8 cellular contexts compared by ENCODE assay signal in the genomic region with DNA sequence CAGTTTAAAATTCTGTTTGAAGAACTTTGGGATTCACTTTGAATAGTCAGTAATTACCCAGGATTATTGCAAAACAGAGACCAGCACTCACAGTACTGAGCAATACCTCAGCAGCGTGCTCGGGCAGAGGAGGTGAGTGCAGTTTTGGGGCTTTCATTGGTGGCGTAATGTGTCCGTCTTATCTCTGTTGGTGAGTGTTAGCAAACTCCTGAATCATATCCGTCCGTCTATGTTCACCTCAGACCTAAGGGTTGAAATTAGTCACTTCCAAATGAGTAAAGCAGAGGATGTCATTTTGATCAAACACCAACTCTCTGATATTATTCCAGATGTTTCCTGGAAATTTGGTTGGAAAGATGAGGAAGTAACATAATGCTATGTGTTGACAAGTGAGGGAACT.
DNase-seq lines count a peak whose midpoint lies in the region; ATAC-seq and TF ChIP-seq lines count a peak whose summit lies in the region.

No MANE protein-coding gene starts in this region.

- no peaks in the 10 kb centered on the region for H3K27me3 ChIP-seq in heart right ventricle
- H3K27me3 ChIP-seq in hepatocyte: no peaks in the 10 kb centered on the region
- no peaks in the 10 kb centered on the region for H3K27me3 ChIP-seq in upper lobe of right lung
- H3K27me3 ChIP-seq in colonic mucosa: no peaks in the 10 kb centered on the region
- no peaks in the 10 kb centered on the region for H3K27me3 ChIP-seq in right atrium auricular region

- ATAC-seq in heart right ventricle (peak in 5 of 8 donors; percentile 26 to 80 (median 45)), left ventricle myocardium superior (no peak), upper lobe of right lung (peak; percentile 85)

- H3K9ac ChIP-seq in colonic mucosa (ENCODE audit: low read depth in 2 of 2, low read length in 2 of 2): no peak overlapping the region

- no peaks in the 10 kb centered on the region for H3K27me3 Mint-ChIP-seq in activated T-cell treated with anti-CD3 and anti-CD28 coated beads, Interleukin-2, amount 50 U/mL, for 24 hours

- H3K4me3 ChIP-seq in heart right ventricle (no peak overlapping the region), hepatocyte (no peak overlapping the region), upper lobe of right lung (no peak overlapping the region), colonic mucosa (no peak overlapping the region), right atrium auricular region (no peak overlapping the region)

- H3K9me3 Mint-ChIP-seq in activated T-cell treated with anti-CD3 and anti-CD28 coated beads, Interleukin-2, amount 50 U/mL, for 24 hours: peaks cover 14% of the 10 kb centered on the region

- H3K4me1 ChIP-seq in heart right ventricle (peaks cover 7 to 58% (median 40%) of the 10 kb centered on the region in 9 donors), hepatocyte (ENCODE audit: insufficient read depth) (peaks cover 21% of the 10 kb centered on the region), upper lobe of right lung (peaks cover 38% of the 10 kb centered on the region), colonic mucosa (no peaks in the 10 kb centered on the region), right atrium auricular region (peaks cover 0 to 32% of the 10 kb centered on the region in 2 donors)

- H3K27ac Mint-ChIP-seq in activated T-cell treated with anti-CD3 and anti-CD28 coated beads, Interleukin-2, amount 50 U/mL, for 24 hours: peak overlapping the region; percentile 98

- no peak overlapping the region for H3K4me2 ChIP-seq in hepatocyte

- H3K27ac ChIP-seq in heart right ventricle (peak overlapping the region in 3 of 10 donors; percentile 2 to 89 (median 56)), hepatocyte (peak overlapping the region; percentile 91), upper lobe of right lung (peak overlapping the region; percentile 9), colonic mucosa (no peak overlapping the region), right atrium auricular region (no peak overlapping the region)

- peaks cover 69% of the 10 kb centered on the region for H3K36me3 Mint-ChIP-seq in activated T-cell treated with anti-CD3 and anti-CD28 coated beads, Interleukin-2, amount 50 U/mL, for 24 hours (ENCODE audit: low read depth)

- TF ChIP-seq CTCF in heart right ventricle (IDR thresholded peaks at IDR 0.05) (no peak), hepatocyte (IDR thresholded peaks at IDR 0.05; ENCODE audit: poor library complexity) (no peak), upper lobe of right lung (IDR thresholded peaks at IDR 0.05) (no peak), colonic mucosa (IDR thresholded peaks at IDR 0.05) (no peak), right atrium auricular region (IDR thresholded peaks at IDR 0.05) (no peak)

- H3K9me3 ChIP-seq in heart right ventricle (no peaks in the 10 kb centered on the region), hepatocyte (ENCODE audit: low read depth) (no peaks in the 10 kb centered on the region), upper lobe of right lung (no peaks in the 10 kb centered on the region), colonic mucosa (no peaks in the 10 kb centered on the region), right atrium auricular region (no peaks in the 10 kb centered on the region)

- WGBS in heart right ventricle, 2 donors: 59 to 72% methylated on average over 6 of the region's 6 CpGs
- WGBS in hepatocyte (ENCODE audit: low lambda C conversion rate, missing lambda C conversion rate): 52% methylated on average over 6 of the region's 6 CpGs

- peak in 1 of 2 donors; percentile 36 for DNase-seq in heart right ventricle
- no peak for DNase-seq in left ventricle myocardium superior
- DNase-seq in activated T-cell treated with anti-CD3 and anti-CD28 coated beads, Interleukin-2, amount 50 U/mL, for 24 hours: peak; percentile 56
- DNase-seq in hepatocyte (ENCODE audit: low spot score): peak; percentile 60
- DNase-seq in upper lobe of right lung: no peak
- no peak for DNase-seq in colonic mucosa
- no peak for DNase-seq in NCI-H2196 (lab: John Stamatoyannopoulos, UW; ENCODE audit: unreplicated experiment)
- no peak for DNase-seq in right atrium auricular region (ENCODE audit: low spot score)

- intact Hi-C loops in heart right ventricle (cut with DNase I): loop anchor here in 3 of 10 donors (5.0 to 10.0 kb wide), 2 partner anchors 55 to 123 kb away; partner anchors contain the start of gene DUSP16 (in 2 of the 3)
- intact Hi-C loops in left ventricle myocardium superior (cut with micrococcal nuclease): no loop called here
- intact Hi-C loops in upper lobe of right lung (cut with DNase I): no loop called here
- intact Hi-C loops in colonic mucosa (cut with DNase I): no loop called here

- H3K9me2 ChIP-seq in hepatocyte (replicated peaks; ENCODE audit: insufficient read depth): no peaks in the 10 kb centered on the region

- no peak overlapping the region for H3K4me3 Mint-ChIP-seq in activated T-cell treated with anti-CD3 and anti-CD28 coated beads, Interleukin-2, amount 50 U/mL, for 24 hours

- H3K4me1 Mint-ChIP-seq in activated T-cell treated with anti-CD3 and anti-CD28 coated beads, Interleukin-2, amount 50 U/mL, for 24 hours (ENCODE audit: low read depth): peaks cover 77% of the 10 kb centered on the region

- no peaks in the 10 kb centered on the region for H3K79me2 ChIP-seq in hepatocyte

- H3K36me3 ChIP-seq in heart right ventricle: peaks cover 0 to 22% (median 0%) of the 10 kb centered on the region in 9 donors
- H3K36me3 ChIP-seq in hepatocyte (replicated peaks; ENCODE audit: insufficient read depth, low read depth): no peaks in the 10 kb centered on the region
- no peaks in the 10 kb centered on the region for H3K36me3 ChIP-seq in upper lobe of right lung
- H3K36me3 ChIP-seq in colonic mucosa: no peaks in the 10 kb centered on the region
- H3K36me3 ChIP-seq in right atrium auricular region: no peaks in the 10 kb centered on the region

- H4K20me1 ChIP-seq in hepatocyte (ENCODE audit: insufficient read depth, poor library complexity, severe bottlenecking): no peaks in the 10 kb centered on the region

- no peak overlapping the region for H2AFZ ChIP-seq in hepatocyte

Comparison
In these comparisons a context has a peak if more than half of its experiments do, and no peak if none do; other contexts are left out.
1. DNase-seq: peak in activated T-cell treated with anti-CD3 and anti-CD28 coated beads, Interleukin-2, amount 50 U/mL, for 24 hours (single experiment) and hepatocyte (single experiment); none in left ventricle myocardium superior (single experiment), upper lobe of right lung (single experiment), colonic mucosa (single experiment), NCI-H2196 (single experiment) and right atrium auricular region (single experiment).
2. H3K27ac ChIP-seq: peak in hepatocyte (single experiment) and upper lobe of right lung (single experiment); none in colonic mucosa (single experiment) and right atrium auricular region (0 of 2).